Comparison of ENCODE assay signal across 31 cellular contexts in genomic region chr1:110160701-110161100, GRCh38. TPM values are rescaled to one million over a fixed set of nuclear protein-coding genes. Genes with fewer than 3 reads are reported as not detected.
"Had no signal": no experiment of that assay in that cellular context is flagged by ENCODE, and none has a peak within 500 bp of the region (broad histone marks: within the 10 kb centered on the region; RNA-seq: fewer than 3 reads in every experiment).

No MANE protein-coding gene starts in this region.

- ATAC-seq: effector memory CD8-positive, alpha-beta T cell; esophagus mucosa; foreskin keratinocyte; heart right ventricle; natural killer cell; stimulated activated naive B cell treated with anti-CD40 and anti-IgM and Interleukin-4, amounts not matched to agents 10 μg/mL and 1 μg/mL and 100 μg/mL, for 72 hours had no signal

- DNase-seq: activated CD4-positive, alpha-beta memory T cell treated with anti-CD3 and anti-CD28 coated beads, Interleukin-2, amount 10 ng/mL, durations not matched to agents 7 days and 5 days; activated CD4-positive, alpha-beta T cell treated with anti-CD3 and anti-CD28 coated beads, Interleukin-2, amount 10 ng/mL, durations not matched to agents 24 days and 14 days; activated CD4-positive, CD25-positive, alpha-beta regulatory T cell treated with anti-CD3 and anti-CD28 coated beads, Interleukin-2, amount 50 U/mL, for 72 hours; activated CD8-positive, alpha-beta memory T cell treated with anti-CD3 and anti-CD28 coated beads, Interleukin-2, amount 50 U/mL, for 48 hours; activated gamma-delta T cell; activated naive CD4-positive, alpha-beta T cell treated with anti-CD3 and anti-CD28 coated beads, Interleukin-2, amount 10 ng/mL, durations not matched to agents 7 days and 5 days; activated T-cell treated with anti-CD3 and anti-CD28 coated beads, Interleukin-2, amount 50 U/mL, for 24 hours; amygdala; cerebellar nuclear complex; effector memory CD8-positive, alpha-beta T cell; foreskin keratinocyte; heart right ventricle; natural killer cell; ovary; sigmoid colon; small intestine; stimulated activated CD4-positive, alpha-beta T cell treated with anti-CD3 and anti-CD28 coated beads, Interleukin-4, amount 100 ng/mL, for 24 hours; stimulated activated naive B cell treated with anti-CD40 and anti-IgM and Interleukin-4, amounts not matched to agents 10 μg/mL and 1 μg/mL and 100 μg/mL, for 72 hours; stomach; SW 1271; T-helper 9 cell had no signal

- H3K4me3 Mint-ChIP-seq: activated CD4-positive, alpha-beta memory T cell treated with anti-CD3 and anti-CD28 coated beads, Interleukin-2, amount 10 ng/mL, durations not matched to agents 7 days and 5 days; activated CD4-positive, alpha-beta T cell treated with anti-CD3 and anti-CD28 coated beads, Interleukin-2, amount 10 ng/mL, durations not matched to agents 24 days and 14 days; activated naive CD4-positive, alpha-beta T cell treated with anti-CD3 and anti-CD28 coated beads, Interleukin-2, amount 10 ng/mL, durations not matched to agents 7 days and 5 days; activated T-cell treated with anti-CD3 and anti-CD28 coated beads, Interleukin-2, amount 50 U/mL, for 24 hours; effector memory CD8-positive, alpha-beta T cell; memory B cell; natural killer cell; stimulated activated naive B cell treated with anti-CD40 and anti-IgM and Interleukin-4, amounts not matched to agents 10 μg/mL and 1 μg/mL and 100 μg/mL, for 72 hours; T-helper 1 cell treated with Interleukin-12 subunit alpha and Interleukin-12 subunit beta and Interleukin-4 antibody, amounts not matched to agents 30 μg/mL and 1 μg/mL, for 36 hours had no signal

- H3K36me3 Mint-ChIP-seq: activated naive CD4-positive, alpha-beta T cell treated with anti-CD3 and anti-CD28 coated beads, Interleukin-2, amount 10 ng/mL, durations not matched to agents 7 days and 5 days; natural killer cell had no signal

- H3K9me3 Mint-ChIP-seq: activated CD4-positive, alpha-beta memory T cell treated with anti-CD3 and anti-CD28 coated beads, Interleukin-2, amount 10 ng/mL, durations not matched to agents 7 days and 5 days; activated CD4-positive, alpha-beta T cell treated with anti-CD3 and anti-CD28 coated beads, Interleukin-2, amount 10 ng/mL, durations not matched to agents 24 days and 14 days; activated naive CD4-positive, alpha-beta T cell treated with anti-CD3 and anti-CD28 coated beads, Interleukin-2, amount 10 ng/mL, durations not matched to agents 7 days and 5 days; activated T-cell treated with anti-CD3 and anti-CD28 coated beads, Interleukin-2, amount 50 U/mL, for 24 hours; T-helper 1 cell treated with Interleukin-12 subunit alpha and Interleukin-12 subunit beta and Interleukin-4 antibody, amounts not matched to agents 30 μg/mL and 1 μg/mL, for 36 hours had no signal

- H3K9me3 ChIP-seq: heart right ventricle, neutrophil, ovary, prostate gland had no signal

- H3K27ac ChIP-seq: coronary artery, foreskin keratinocyte, heart right ventricle, neutrophil, ovary, prostate gland, sigmoid colon, stomach, tibial artery had no signal

- H3K27me3 ChIP-seq: ovary, sigmoid colon, tibial artery had no signal

- H3K36me3 ChIP-seq: heart right ventricle, neutrophil, ovary, prostate gland, sigmoid colon, stomach, tibial artery had no signal

- H3K4me3 ChIP-seq: coronary artery, heart right ventricle, ovary, prostate gland, sigmoid colon, stomach, tibial artery had no signal

- H3K4me1 Mint-ChIP-seq: activated CD4-positive, alpha-beta memory T cell treated with anti-CD3 and anti-CD28 coated beads, Interleukin-2, amount 10 ng/mL, durations not matched to agents 7 days and 5 days; activated CD4-positive, alpha-beta T cell treated with anti-CD3 and anti-CD28 coated beads, Interleukin-2, amount 10 ng/mL, durations not matched to agents 24 days and 14 days; activated naive CD4-positive, alpha-beta T cell treated with anti-CD3 and anti-CD28 coated beads, Interleukin-2, amount 10 ng/mL, durations not matched to agents 7 days and 5 days; memory B cell; natural killer cell had no signal

- H3K27ac Mint-ChIP-seq: activated CD4-positive, alpha-beta memory T cell treated with anti-CD3 and anti-CD28 coated beads, Interleukin-2, amount 10 ng/mL, durations not matched to agents 7 days and 5 days; activated CD4-positive, alpha-beta T cell treated with anti-CD3 and anti-CD28 coated beads, Interleukin-2, amount 10 ng/mL, durations not matched to agents 24 days and 14 days; activated naive CD4-positive, alpha-beta T cell treated with anti-CD3 and anti-CD28 coated beads, Interleukin-2, amount 10 ng/mL, durations not matched to agents 7 days and 5 days; activated T-cell treated with anti-CD3 and anti-CD28 coated beads, Interleukin-2, amount 50 U/mL, for 24 hours; effector memory CD8-positive, alpha-beta T cell; memory B cell; natural killer cell; T-helper 1 cell treated with Interleukin-12 subunit alpha and Interleukin-12 subunit beta and Interleukin-4 antibody, amounts not matched to agents 30 μg/mL and 1 μg/mL, for 36 hours had no signal

- H3K4me1 ChIP-seq: foreskin keratinocyte, prostate gland, sigmoid colon, stomach, tibial artery had no signal

RNA-seq across cellular contexts. Expression of gene SLC6A17, which starts 10.4 kb away (rescaled TPM):
- total RNA-seq: activated CD4-positive, alpha-beta memory T cell treated with anti-CD3 and anti-CD28 coated beads, Interleukin-2, amount 10 ng/mL, durations not matched to agents 7 days and 5 days; endothelial cell of umbilical vein; natural killer cell; ureter had no signal

RNA-seq across cellular contexts. Expression of gene UBL4B, which starts 48.5 kb away (rescaled TPM):
- total RNA-seq: activated CD4-positive, alpha-beta memory T cell treated with anti-CD3 and anti-CD28 coated beads, Interleukin-2, amount 10 ng/mL, durations not matched to agents 7 days and 5 days; activated CD4-positive, alpha-beta T cell treated with anti-CD3 and anti-CD28 coated beads, Interleukin-2, amount 10 ng/mL, durations not matched to agents 24 days and 14 days; endothelial cell of umbilical vein; esophagus mucosa; foreskin keratinocyte; heart right ventricle; kidney epithelial cell; natural killer cell; ovary; stomach; ureter had no signal
- polyA plus RNA-seq: endothelial cell of umbilical vein, foreskin keratinocyte, heart right ventricle, small intestine, stomach had no signal
